8 cellular contexts compared by ENCODE assay signal in the genomic region with DNA sequence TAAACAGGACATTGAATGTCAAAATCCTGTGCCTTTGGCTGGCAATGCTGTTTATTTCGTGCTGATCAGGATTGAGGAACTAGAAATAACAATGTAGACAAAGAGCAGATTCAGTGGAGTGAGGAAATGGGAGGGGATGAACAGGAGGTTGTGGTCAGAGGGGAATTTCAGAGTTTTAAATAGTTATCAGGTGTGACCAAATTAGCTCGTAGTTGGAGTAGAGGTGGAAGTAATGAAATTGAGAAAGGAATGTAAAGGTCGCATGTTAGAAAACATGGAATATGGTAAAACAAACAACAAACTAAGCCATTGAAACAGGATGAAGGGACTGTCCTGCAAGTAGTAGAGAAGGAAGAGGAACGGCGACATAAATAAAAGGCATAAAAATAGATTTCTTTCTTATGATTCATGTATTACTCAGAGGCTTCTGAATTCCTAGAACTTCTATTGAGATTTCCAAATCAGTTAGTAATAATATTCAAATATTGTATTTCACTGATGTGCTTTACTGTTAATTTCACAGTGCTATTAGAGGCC. TPM values are rescaled to one million over a fixed set of nuclear protein-coding genes. Genes with fewer than 3 reads are reported as not detected.
DNase-seq lines count a peak whose midpoint lies in the region; ATAC-seq lines count a peak whose summit lies in the region.

No MANE protein-coding gene starts in this region.

- WGBS in right cardiac atrium: 29% methylated on average over 5 of the region's 5 CpGs

- ATAC-seq in HG02610 (IDR thresholded peaks at IDR 0.05; ENCODE audit: unreplicated experiment): peak; percentile 87
- ATAC-seq in right cardiac atrium: peak; percentile 33 to 62

- H3K27me3 ChIP-seq in SJCRH30 (no peaks in the 10 kb centered on the region), right cardiac atrium (ENCODE audit: control insufficient read depth, insufficient read depth) (no peaks in the 10 kb centered on the region)

- H3K9me3 ChIP-seq in SJCRH30 (replicated peaks) (no peaks in the 10 kb centered on the region), right cardiac atrium (ENCODE audit: control insufficient read depth, low read length) (no peaks in the 10 kb centered on the region)

- DNase-seq in GDM1 (lab: John Stamatoyannopoulos, UW) (peak; percentile 20), SJCRH30 (peak; percentile 19 to 63), right cardiac atrium (no peak), DMS 273 (lab: John Stamatoyannopoulos, UW; ENCODE audit: unreplicated experiment) (no peak), cerebellum (ENCODE audit: low spot score) (no peak), germinal center (ENCODE audit: low spot score) (no peak), NCI-H2196 treated with DMSO at 0.1 percent for 48 hours (lab: John Stamatoyannopoulos, UW; ENCODE audit: unreplicated experiment) (no peak)

- peaks cover 32% of the 10 kb centered on the region for H3K4me1 ChIP-seq in SJCRH30
- H3K4me1 ChIP-seq in right cardiac atrium (ENCODE audit: control insufficient read depth, insufficient read depth, low read length): peaks cover 6% of the 10 kb centered on the region

- peak overlapping the region; percentile 23 for H3K4me3 ChIP-seq in SJCRH30
- H3K4me3 ChIP-seq in right cardiac atrium (ENCODE audit: low read length): no peak overlapping the region

- H3K27ac ChIP-seq in SJCRH30 (peak overlapping the region; percentile 73), right cardiac atrium (ENCODE audit: low read length) (no peak overlapping the region)

- no peaks in the 10 kb centered on the region for H3K36me3 ChIP-seq in SJCRH30

- intact Hi-C loops in right cardiac atrium (cut with DNase I): no loop called here

RNA-seq across cellular contexts. Expression of a gene that starts 9.5 kb away (rescaled TPM):
- total RNA-seq in SJCRH30 (2014; rRNA removed; shearing (Covaris generic)): 26.2 and 26.8 TPM in 2 replicates
- total RNA-seq in right cardiac atrium: 10 to 100 TPM; 28.0 to 31.2 (median 29.2) TPM
- polyA plus RNA-seq in right cardiac atrium: 20.3 TPM
- total RNA-seq in cerebellum: 17.2 TPM

Comparison
In these comparisons a context has a peak if more than half of its experiments do, and no peak if none do; other contexts are left out.
1. DNase-seq: peak in GDM1 (single experiment) and SJCRH30 (2 of 2); none in right cardiac atrium (0 of 3), DMS 273 (single experiment), cerebellum (single experiment), germinal center (single experiment) and NCI-H2196 treated with DMSO at 0.1 percent for 48 hours (single experiment).